ENCODE assay signal across 8 cellular contexts in the genomic region with DNA sequence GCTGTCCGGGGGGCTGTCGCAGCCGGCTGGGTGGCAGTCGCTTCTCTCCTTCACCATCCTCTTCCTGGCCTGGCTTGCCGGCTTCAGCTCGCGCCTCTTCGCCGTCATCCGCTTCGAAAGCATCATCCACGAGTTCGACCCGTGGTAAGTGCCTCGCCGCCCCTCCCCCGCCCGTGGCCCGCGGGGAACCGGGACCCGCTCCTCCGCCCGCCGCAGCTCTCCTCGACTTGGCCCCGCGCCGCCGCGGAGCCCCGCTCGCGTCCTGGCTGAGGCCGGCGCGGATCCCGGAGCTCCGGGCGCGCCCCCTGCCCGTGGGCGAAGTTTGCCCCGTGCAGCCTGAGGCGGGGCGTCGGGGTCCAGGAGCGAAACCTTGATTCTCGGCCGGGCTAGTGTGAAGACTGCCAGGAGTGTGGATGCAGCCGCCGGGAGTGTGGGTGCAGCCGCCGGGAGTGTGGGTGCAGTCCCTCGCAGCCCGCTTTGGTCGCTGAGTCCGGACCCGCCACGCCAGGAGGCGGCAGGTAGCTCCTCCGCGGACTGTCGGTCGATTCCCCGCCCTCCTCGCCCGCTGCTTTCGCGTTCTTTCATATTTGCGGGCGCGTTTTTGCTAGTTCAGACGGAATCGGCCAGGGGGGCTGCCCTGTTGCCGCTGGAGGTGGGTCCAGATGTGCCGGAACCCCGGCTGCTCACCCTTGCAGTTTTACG. TPM values are rescaled to one million over a fixed set of nuclear protein-coding genes. Genes with fewer than 3 reads are reported as not detected.
A peak's percentile ranks its signal among the peaks of the same experiment; 100 is the strongest.
DNase-seq lines count a peak whose midpoint lies in the region; ATAC-seq and TF ChIP-seq lines count a peak whose summit lies in the region.

No MANE protein-coding gene starts in this region.

- intact Hi-C loops in sigmoid colon (cut with DNase I), result loop anchor here (5.0 to 10.0 kb wide), 3 partner anchors 449 to 611 kb away; a partner anchor contains a TSS

- WGBS in hepatocyte (ENCODE audit: low lambda C conversion rate, missing lambda C conversion rate), result 1% methylated on average over 67 of the region's 79 CpGs
- 0 to 1% methylated on average over 79 of the region's 79 CpGs for WGBS in sigmoid colon, 2 donors

- H4K20me1 ChIP-seq in hepatocyte (ENCODE audit: insufficient read depth, poor library complexity, severe bottlenecking), result peaks cover 45% of the 10 kb centered on the region

- H3K27ac ChIP-seq in hepatocyte (peak overlapping the region; percentile 96), sigmoid colon (peak overlapping the region; percentile 92 to 99 (median 96))

- H3K9me3 ChIP-seq in hepatocyte (ENCODE audit: low read depth) (no peaks in the 10 kb centered on the region), sigmoid colon (no peaks in the 10 kb centered on the region)

- peaks cover 28% of the 10 kb centered on the region for H3K4me1 ChIP-seq in hepatocyte (ENCODE audit: insufficient read depth)
- peaks cover 0 to 45% (median 33%) of the 10 kb centered on the region in 4 donors for H3K4me1 ChIP-seq in sigmoid colon

- H3K4me2 ChIP-seq in hepatocyte, result peak overlapping the region; percentile 81

- H3K79me2 ChIP-seq in hepatocyte, result peaks cover 61% of the 10 kb centered on the region

- TF ChIP-seq POLR2A in sigmoid colon (IDR thresholded peaks at IDR 0.05), result no peak

- peak; percentile 36 for TF ChIP-seq CTCF in hepatocyte (IDR thresholded peaks at IDR 0.05; ENCODE audit: poor library complexity)
- no peak for TF ChIP-seq CTCF in sigmoid colon (IDR thresholded peaks at IDR 0.05)

- H3K36me3 ChIP-seq in hepatocyte (replicated peaks; ENCODE audit: insufficient read depth, low read depth), result no peaks in the 10 kb centered on the region
- no peaks in the 10 kb centered on the region for H3K36me3 ChIP-seq in sigmoid colon

- H2AFZ ChIP-seq in hepatocyte, result peak overlapping the region; percentile 64

- peak; percentile 51 for DNase-seq in NK-92 treated with Interleukin-12 subunit alpha and Interleukin-12 subunit beta, amount 100 ng/mL, for 24 hours (lab: John Stamatoyannopoulos, UW)
- no peak for DNase-seq in NK-92 (lab: John Stamatoyannopoulos, UW; ENCODE audit: unreplicated experiment)
- peak in 44 of 56 donors; percentile 6 to 69 (median 47) for DNase-seq in amygdala (lab: John Stamatoyannopoulos, UW)
- peak; percentile 77 for DNase-seq in hepatocyte (ENCODE audit: low spot score)
- peak; percentile 80 for DNase-seq in sigmoid colon

- no peaks in the 10 kb centered on the region for H3K9me2 ChIP-seq in hepatocyte (replicated peaks; ENCODE audit: insufficient read depth)

- peak overlapping the region; percentile 73 for H3K4me3 ChIP-seq in hepatocyte
- peak overlapping the region; percentile 75 to 95 (median 90) for H3K4me3 ChIP-seq in sigmoid colon

- no peak for TF ChIP-seq EP300 in sigmoid colon (IDR thresholded peaks at IDR 0.05)

- ATAC-seq in HG03066 (IDR thresholded peaks at IDR 0.05; ENCODE audit: low read depth, unreplicated experiment) (peak; percentile 2), SK-N-SH treated with all-trans-retinoic acid at 6 μM for 48 hours (peak; percentile 1), GM18873 (IDR thresholded peaks at IDR 0.05; ENCODE audit: low FRiP score, unreplicated experiment) (no peak)

- no peaks in the 10 kb centered on the region for H3K27me3 ChIP-seq in hepatocyte
- H3K27me3 ChIP-seq in sigmoid colon, result no peaks in the 10 kb centered on the region

TF ChIP-seq in SK-N-SH treated with all-trans-retinoic acid at 6 μM for 48 hours, 23 proteins besides CTCF, POLR2A, EP300 and RAD21:
- TF ChIP-seq, protein P1, sequence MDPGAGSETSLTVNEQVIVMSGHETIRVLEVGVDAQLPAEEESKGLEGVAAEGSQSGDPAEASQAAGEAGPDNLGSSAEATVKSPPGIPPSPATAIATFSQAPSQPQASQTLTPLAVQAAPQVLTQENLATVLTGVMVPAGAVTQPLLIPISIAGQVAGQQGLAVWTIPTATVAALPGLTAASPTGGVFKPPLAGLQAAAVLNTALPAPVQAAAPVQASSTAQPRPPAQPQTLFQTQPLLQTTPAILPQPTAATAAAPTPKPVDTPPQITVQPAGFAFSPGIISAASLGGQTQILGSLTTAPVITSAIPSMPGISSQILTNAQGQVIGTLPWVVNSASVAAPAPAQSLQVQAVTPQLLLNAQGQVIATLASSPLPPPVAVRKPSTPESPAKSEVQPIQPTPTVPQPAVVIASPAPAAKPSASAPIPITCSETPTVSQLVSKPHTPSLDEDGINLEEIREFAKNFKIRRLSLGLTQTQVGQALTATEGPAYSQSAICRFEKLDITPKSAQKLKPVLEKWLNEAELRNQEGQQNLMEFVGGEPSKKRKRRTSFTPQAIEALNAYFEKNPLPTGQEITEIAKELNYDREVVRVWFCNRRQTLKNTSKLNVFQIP (CRISPR knock-in tag; IDR thresholded peaks at IDR 0.05; ENCODE audit: borderline replicate concordance, low read depth), result no peak
- no peak for TF ChIP-seq RARB (CRISPR knock-in tag; IDR thresholded peaks at IDR 0.05)
- TF ChIP-seq, protein P2, sequence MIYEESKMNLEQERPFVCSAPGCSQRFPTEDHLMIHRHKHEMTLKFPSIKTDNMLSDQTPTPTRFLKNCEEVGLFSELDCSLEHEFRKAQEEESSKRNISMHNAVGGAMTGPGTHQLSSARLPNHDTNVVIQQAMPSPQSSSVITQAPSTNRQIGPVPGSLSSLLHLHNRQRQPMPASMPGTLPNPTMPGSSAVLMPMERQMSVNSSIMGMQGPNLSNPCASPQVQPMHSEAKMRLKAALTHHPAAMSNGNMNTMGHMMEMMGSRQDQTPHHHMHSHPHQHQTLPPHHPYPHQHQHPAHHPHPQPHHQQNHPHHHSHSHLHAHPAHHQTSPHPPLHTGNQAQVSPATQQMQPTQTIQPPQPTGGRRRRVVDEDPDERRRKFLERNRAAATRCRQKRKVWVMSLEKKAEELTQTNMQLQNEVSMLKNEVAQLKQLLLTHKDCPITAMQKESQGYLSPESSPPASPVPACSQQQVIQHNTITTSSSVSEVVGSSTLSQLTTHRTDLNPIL (CRISPR knock-in tag; IDR thresholded peaks at IDR 0.05; ENCODE audit: low read depth), result no peak
- TF ChIP-seq TCF4 (CRISPR knock-in tag; IDR thresholded peaks at IDR 0.05; ENCODE audit: borderline replicate concordance), result no peak
- TF ChIP-seq ZNF8 (CRISPR knock-in tag; IDR thresholded peaks at IDR 0.05), result no peak
- no peak for TF ChIP-seq SNAI2 (CRISPR knock-in tag; IDR thresholded peaks at IDR 0.05)
- no peak for TF ChIP-seq ZFP3 (CRISPR knock-in tag; IDR thresholded peaks at IDR 0.05)
- no peak for TF ChIP-seq ISL1 (CRISPR knock-in tag; IDR thresholded peaks at IDR 0.05)
- TF ChIP-seq GLIS3 (CRISPR knock-in tag; IDR thresholded peaks at IDR 0.05), result no peak
- TF ChIP-seq, protein P3, sequence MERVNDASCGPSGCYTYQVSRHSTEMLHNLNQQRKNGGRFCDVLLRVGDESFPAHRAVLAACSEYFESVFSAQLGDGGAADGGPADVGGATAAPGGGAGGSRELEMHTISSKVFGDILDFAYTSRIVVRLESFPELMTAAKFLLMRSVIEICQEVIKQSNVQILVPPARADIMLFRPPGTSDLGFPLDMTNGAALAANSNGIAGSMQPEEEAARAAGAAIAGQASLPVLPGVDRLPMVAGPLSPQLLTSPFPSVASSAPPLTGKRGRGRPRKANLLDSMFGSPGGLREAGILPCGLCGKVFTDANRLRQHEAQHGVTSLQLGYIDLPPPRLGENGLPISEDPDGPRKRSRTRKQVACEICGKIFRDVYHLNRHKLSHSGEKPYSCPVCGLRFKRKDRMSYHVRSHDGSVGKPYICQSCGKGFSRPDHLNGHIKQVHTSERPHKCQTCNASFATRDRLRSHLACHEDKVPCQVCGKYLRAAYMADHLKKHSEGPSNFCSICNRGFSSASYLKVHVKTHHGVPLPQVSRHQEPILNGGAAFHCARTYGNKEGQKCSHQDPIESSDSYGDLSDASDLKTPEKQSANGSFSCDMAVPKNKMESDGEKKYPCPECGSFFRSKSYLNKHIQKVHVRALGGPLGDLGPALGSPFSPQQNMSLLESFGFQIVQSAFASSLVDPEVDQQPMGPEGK (CRISPR knock-in tag; IDR thresholded peaks at IDR 0.05; ENCODE audit: borderline replicate concordance), result no peak
- no peak for TF ChIP-seq ZC3H10 (CRISPR knock-in tag; IDR thresholded peaks at IDR 0.05)
- no peak for TF ChIP-seq PPARA (CRISPR knock-in tag; IDR thresholded peaks at IDR 0.05; ENCODE audit: borderline replicate concordance)
- no peak for TF ChIP-seq OSR1 (CRISPR knock-in tag; IDR thresholded peaks at IDR 0.05)
- TF ChIP-seq ESRRG (CRISPR knock-in tag; IDR thresholded peaks at IDR 0.05), result no peak
- TF ChIP-seq CSDC2 (CRISPR knock-in tag; IDR thresholded peaks at IDR 0.05), result no peak
- TF ChIP-seq ZNF70 (CRISPR knock-in tag; IDR thresholded peaks at IDR 0.05), result no peak
- TF ChIP-seq, protein P4, sequence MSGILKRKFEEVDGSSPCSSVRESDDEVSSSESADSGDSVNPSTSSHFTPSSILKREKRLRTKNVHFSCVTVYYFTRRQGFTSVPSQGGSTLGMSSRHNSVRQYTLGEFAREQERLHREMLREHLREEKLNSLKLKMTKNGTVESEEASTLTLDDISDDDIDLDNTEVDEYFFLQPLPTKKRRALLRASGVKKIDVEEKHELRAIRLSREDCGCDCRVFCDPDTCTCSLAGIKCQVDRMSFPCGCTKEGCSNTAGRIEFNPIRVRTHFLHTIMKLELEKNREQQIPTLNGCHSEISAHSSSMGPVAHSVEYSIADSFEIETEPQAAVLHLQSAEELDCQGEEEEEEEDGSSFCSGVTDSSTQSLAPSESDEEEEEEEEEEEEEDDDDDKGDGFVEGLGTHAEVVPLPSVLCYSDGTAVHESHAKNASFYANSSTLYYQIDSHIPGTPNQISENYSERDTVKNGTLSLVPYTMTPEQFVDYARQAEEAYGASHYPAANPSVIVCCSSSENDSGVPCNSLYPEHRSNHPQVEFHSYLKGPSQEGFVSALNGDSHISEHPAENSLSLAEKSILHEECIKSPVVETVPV (CRISPR knock-in tag; IDR thresholded peaks at IDR 0.05), result no peak
- no peak for TF ChIP-seq ZNF565 (CRISPR knock-in tag; conservative IDR thresholded peaks at IDR 0.05; ENCODE audit: low read depth)
- no peak for TF ChIP-seq TOX (CRISPR knock-in tag; IDR thresholded peaks at IDR 0.05; ENCODE audit: borderline replicate concordance)

RNA-seq across cellular contexts. Expression of a gene that starts 0.6 kb away (rescaled TPM):
- total RNA-seq in hepatocyte (213 and 253 TPM in 2 replicates), sigmoid colon (100 to 1,000 TPM in 1 of 4 donors, 10 to 100 TPM in 3; 58.9 to 107 (median 72.6) TPM)
- polyA plus RNA-seq in hepatocyte (97.1 and 101 TPM in 2 replicates), sigmoid colon (10 to 100 TPM; 10.8 to 64.1 (median 16.2) TPM)
